ENCODE assay signal across 8 cellular contexts in the genomic region with DNA sequence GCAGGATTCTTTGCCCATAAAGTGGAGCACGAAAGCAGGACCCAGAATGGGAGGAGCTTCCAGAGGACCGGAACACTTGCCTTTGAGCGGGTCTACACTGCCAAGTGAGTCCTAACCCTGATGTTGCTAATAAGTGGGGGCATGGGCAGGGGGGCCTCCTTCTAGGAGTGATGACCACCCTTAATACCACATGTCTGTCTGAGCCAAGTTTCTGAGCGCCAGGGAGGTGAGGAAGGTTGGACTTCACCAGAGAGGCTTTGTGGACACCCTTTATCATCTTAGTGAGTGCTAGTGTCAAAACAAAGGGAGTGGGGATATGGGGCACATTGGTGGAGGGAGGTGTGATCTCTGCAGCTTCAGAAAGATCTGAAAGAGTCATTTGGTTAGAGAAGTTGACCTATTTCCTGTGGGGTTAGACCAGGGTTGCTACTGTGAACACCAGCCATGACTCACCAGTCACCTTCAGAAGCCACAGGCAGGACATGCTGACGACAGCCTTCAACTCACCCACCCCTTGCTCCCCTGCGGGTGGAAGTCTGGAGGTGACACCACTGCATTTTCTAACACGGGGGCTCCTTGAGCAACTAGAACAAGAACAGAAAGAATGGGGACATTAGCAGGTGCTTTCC. TPM values are rescaled to one million over a fixed set of nuclear protein-coding genes. Genes with fewer than 3 reads are reported as not detected.
DNase-seq lines count a peak whose midpoint lies in the region; ATAC-seq and TF ChIP-seq lines count a peak whose summit lies in the region.

No MANE protein-coding gene starts in this region.

- H3K4me3 ChIP-seq in BLaER1, result no peak overlapping the region
- H3K4me3 ChIP-seq in psoas muscle, result no peak overlapping the region

- H3K27ac Mint-ChIP-seq in chondrocyte (ENCODE audit: unreplicated experiment), result peak overlapping the region; percentile 89

- peaks cover 62% of the 10 kb centered on the region for H3K4me1 Mint-ChIP-seq in chondrocyte (ENCODE audit: low read depth)

- intact Hi-C loops in psoas muscle (cut with DNase I), result no loop called here

- H3K9me3 ChIP-seq in BLaER1 (no peaks in the 10 kb centered on the region), psoas muscle (no peaks in the 10 kb centered on the region)

- no peaks in the 10 kb centered on the region for H3K27me3 ChIP-seq in BLaER1
- H3K27me3 ChIP-seq in psoas muscle (ENCODE audit: insufficient read depth in 3 of 3, low read length in 2 of 3), result no peaks in the 10 kb centered on the region

- TF ChIP-seq CTCF in chondrocyte (IDR thresholded peaks at IDR 0.05) (no peak), psoas muscle (IDR thresholded peaks at IDR 0.05) (no peak)

- H3K4me2 ChIP-seq in BLaER1, result peak overlapping the region; percentile 58

- H3K9me3 Mint-ChIP-seq in chondrocyte (ENCODE audit: low read depth), result no peaks in the 10 kb centered on the region

- no peaks in the 10 kb centered on the region for H4K20me1 ChIP-seq in BLaER1

- H3K36me3 ChIP-seq in BLaER1, result no peaks in the 10 kb centered on the region
- no peaks in the 10 kb centered on the region for H3K36me3 ChIP-seq in psoas muscle (ENCODE audit: insufficient read depth in 1 of 2, low read depth in 1 of 2)

- DNase-seq in activated CD4-positive, CD25-positive, alpha-beta regulatory T cell treated with anti-CD3 and anti-CD28 coated beads, Interleukin-2, amount 50 U/mL, for 16 hours (ENCODE audit: low read depth, low spot score), result peak; percentile 75
- DNase-seq in chondrocyte (ENCODE audit: low spot score) (no peak), psoas muscle (no peak), globus pallidus (ENCODE audit: low spot score) (no peak), NCI-H1105 (lab: John Stamatoyannopoulos, UW) (no peak)

- H3K27ac ChIP-seq in BLaER1 (no peak overlapping the region), psoas muscle (no peak overlapping the region)

- ATAC-seq in GM19468 (IDR thresholded peaks at IDR 0.05; ENCODE audit: extremely low read depth, unreplicated experiment), result peak; percentile 98
- peak; percentile 88 for ATAC-seq in HG03571 (IDR thresholded peaks at IDR 0.05; ENCODE audit: unreplicated experiment)
- peak in 3 of 4 donors; percentile 20 to 59 (median 46) for ATAC-seq in psoas muscle

- H3K4me1 ChIP-seq in BLaER1 (peaks cover 39% of the 10 kb centered on the region), psoas muscle (peaks cover 43% of the 10 kb centered on the region)

- no peak overlapping the region for H3K4me3 Mint-ChIP-seq in chondrocyte (ENCODE audit: unreplicated experiment)

- 69 to 82% (median 71%) methylated on average over 7 of the region's 7 CpGs for WGBS in psoas muscle, 3 donors

- H3K9ac ChIP-seq in BLaER1, result no peak overlapping the region

- no peaks in the 10 kb centered on the region for H3K27me3 Mint-ChIP-seq in chondrocyte (ENCODE audit: low read depth)

- H3K36me3 Mint-ChIP-seq in chondrocyte (ENCODE audit: low read depth), result no peaks in the 10 kb centered on the region

RNA-seq across cellular contexts. Expression of gene ALOX5AP, which starts 8.8 kb away (rescaled TPM):
- total RNA-seq in chondrocyte (0.57 to 2.1 TPM (median 1.1 TPM) in 3 replicates), psoas muscle (1 to 10 TPM; 3.8 to 5.7 (median 5.3) TPM)
- polyA plus RNA-seq in psoas muscle, result 10 to 100 TPM in 1 of 3 donors, 1 to 10 TPM in 2; 2.5 to 12.2 (median 3.2) TPM

Comparison
In these comparisons a context has a peak if more than half of its experiments do, and no peak if none do; other contexts are left out.
1. ATAC-seq: peak in every context shown above with its lines; median percentile 98 in GM19468; 88 in HG03571; 46 in psoas muscle.